ENCODE assay signal across 11 cellular contexts in the genomic region with DNA sequence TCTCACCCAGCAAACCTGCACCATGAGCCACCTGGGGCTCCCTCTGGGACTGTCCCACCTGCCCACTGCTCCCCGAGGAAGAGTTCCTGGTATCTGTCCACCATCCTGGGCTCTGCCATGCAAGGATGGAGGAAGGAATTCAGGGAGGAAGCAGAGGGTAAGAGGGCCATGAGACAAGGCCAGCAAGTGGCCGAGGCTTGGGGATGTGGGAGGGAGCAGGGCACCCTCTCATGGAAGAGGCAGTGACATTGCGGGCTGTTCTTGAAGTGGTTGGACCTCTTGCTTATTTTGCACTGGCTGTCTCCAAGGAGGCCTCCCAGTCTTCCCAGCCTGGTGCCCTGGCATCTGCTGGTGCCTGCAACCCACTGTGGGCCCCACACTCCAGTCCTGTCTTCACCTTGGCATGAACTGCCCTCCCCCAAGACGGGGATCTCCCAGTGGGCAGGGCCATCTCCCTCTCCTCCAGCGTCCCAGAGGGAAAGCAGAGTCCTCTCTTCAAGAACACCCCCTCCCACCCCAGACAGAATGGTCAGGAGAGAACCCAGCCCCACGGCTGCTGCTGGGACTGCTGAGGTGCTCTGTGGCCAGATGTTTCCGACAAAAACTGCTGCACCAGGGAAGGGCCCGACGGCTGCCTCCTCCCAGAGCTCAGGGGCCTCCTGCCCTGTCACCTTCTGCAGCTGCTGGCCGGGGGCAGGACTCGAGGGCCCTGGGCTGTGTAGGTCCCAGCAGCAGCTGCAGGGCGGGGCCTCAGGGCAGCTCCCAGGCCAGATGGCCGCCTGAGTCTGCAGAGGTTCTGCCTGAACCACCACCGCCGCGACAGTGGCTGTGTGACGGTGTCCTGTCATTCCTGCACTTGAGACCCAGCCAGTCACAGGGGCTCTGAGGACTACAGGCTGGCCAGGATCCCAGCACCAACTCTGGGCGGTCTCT. TPM values are rescaled to one million over a fixed set of nuclear protein-coding genes. Genes with fewer than 3 reads are reported as not detected.
DNase-seq lines count a peak whose midpoint lies in the region; ATAC-seq and FAIRE-seq lines count a peak whose summit lies in the region.
"Had no signal": no experiment of that assay in that cellular context is flagged by ENCODE, and none has a peak within 500 bp of the region (broad histone marks: within the 10 kb centered on the region; RNA-seq: fewer than 3 reads in every experiment).

No MANE protein-coding gene starts in this region.

- DNase-seq in cerebellar cortex (ENCODE audit: low spot score) (peak; percentile 61), GM19239 (ENCODE audit: insufficient read length, low spot score) (no peak), OCI-M1 (lab: John Stamatoyannopoulos, UW) (no peak)
- DNase-seq in naive thymus-derived CD8-positive, alpha-beta T cell: no peak
- DNase-seq: GF-D8 had no signal

- H3K4me2 ChIP-seq in BLaER1 treated with 17β-estradiol and CSF1 and Interleukin-3, amounts not matched to agents 10 nM and 100 nM: peak overlapping the region; percentile 90 to 100 (median 95)

- peak overlapping the region in 1 of 11 experiments; percentile 28; a peak in 1 of 22 replicates for H3K27ac ChIP-seq in BLaER1 treated with 17β-estradiol and CSF1 and Interleukin-3, amounts not matched to agents 10 nM and 100 nM

- peaks cover 22 to 28% (median 23%) of the 10 kb centered on the region in 3 donors for H3K4me1 Mint-ChIP-seq in IgD-negative memory B cell
- H3K4me1 Mint-ChIP-seq in naive thymus-derived CD8-positive, alpha-beta T cell: peaks cover 16 to 62% (median 56%) of the 10 kb centered on the region in 4 donors

- H3K4me3 Mint-ChIP-seq in IgD-negative memory B cell: peak overlapping the region in 3 of 4 donors; percentile 30 to 82 (median 71)
- H3K4me3 Mint-ChIP-seq in naive thymus-derived CD8-positive, alpha-beta T cell: peak overlapping the region in 8 of 10 donors; percentile 19 to 87 (median 74)

- H3K27me3 ChIP-seq in BLaER1 treated with 17β-estradiol and CSF1 and Interleukin-3, amounts not matched to agents 10 nM and 100 nM: peaks cover 0 to 31% (median 22%) of the 10 kb centered on the region in 11 experiments; a peak in 14 of 22 replicates

- peak overlapping the region in 1 of 3 donors; percentile 71 for H3K27ac Mint-ChIP-seq in IgD-negative memory B cell
- peak overlapping the region in 7 of 10 donors; percentile 14 to 90 (median 84) for H3K27ac Mint-ChIP-seq in naive thymus-derived CD8-positive, alpha-beta T cell

- no peaks in the 10 kb centered on the region for H3K36me3 Mint-ChIP-seq in IgD-negative memory B cell
- no peaks in the 10 kb centered on the region for H3K36me3 Mint-ChIP-seq in naive thymus-derived CD8-positive, alpha-beta T cell

- H3K36me3 ChIP-seq in BLaER1 treated with 17β-estradiol and CSF1 and Interleukin-3, amounts not matched to agents 10 nM and 100 nM: peaks cover 3 to 15% (median 6%) of the 10 kb centered on the region in 11 experiments; a peak in 15 of 22 replicates

- H3K9ac ChIP-seq in BLaER1 treated with 17β-estradiol and CSF1 and Interleukin-3, amounts not matched to agents 10 nM and 100 nM: peak overlapping the region in 9 of 11 experiments; percentile 11 to 62 (median 40); a peak in 12 of 22 replicates

- no peaks in the 10 kb centered on the region for H3K9me3 ChIP-seq in BLaER1 treated with 17β-estradiol and CSF1 and Interleukin-3, amounts not matched to agents 10 nM and 100 nM (replicated peaks in 1 of 11)

- peaks cover 59 to 82% (median 78%) of the 10 kb centered on the region in 10 experiments for H3K4me1 ChIP-seq in BLaER1 treated with 17β-estradiol and CSF1 and Interleukin-3, amounts not matched to agents 10 nM and 100 nM

- peaks cover 21 to 45% (median 40%) of the 10 kb centered on the region in 11 experiments for H4K20me1 ChIP-seq in BLaER1 treated with 17β-estradiol and CSF1 and Interleukin-3, amounts not matched to agents 10 nM and 100 nM

- FAIRE-seq in GM19239 (lab: Jason Lieb, UNC): no peak

- POLR2A ChIA-PET in naive thymus-derived CD8-positive, alpha-beta T cell (lab: Charles Lee): interaction anchor here (1.5 kb wide), 1 partner anchor 45 kb away, joined by 5 read pairs; the partner anchor contains the start of gene SIVA1

- no peaks in the 10 kb centered on the region for H3K27me3 Mint-ChIP-seq in IgD-negative memory B cell
- no peaks in the 10 kb centered on the region for H3K27me3 Mint-ChIP-seq in naive thymus-derived CD8-positive, alpha-beta T cell

- no peak overlapping the region for H3K4me3 ChIP-seq in BLaER1 treated with 17β-estradiol and CSF1 and Interleukin-3, amounts not matched to agents 10 nM and 100 nM
- H3K4me3 ChIP-seq: coronary artery had no signal

- no peaks in the 10 kb centered on the region for H3K9me3 Mint-ChIP-seq in IgD-negative memory B cell
- no peaks in the 10 kb centered on the region for H3K9me3 Mint-ChIP-seq in naive thymus-derived CD8-positive, alpha-beta T cell

- no peak for ATAC-seq in naive thymus-derived CD8-positive, alpha-beta T cell
- no peak for ATAC-seq in GM18909 (IDR thresholded peaks at IDR 0.05; ENCODE audit: poor library complexity, unreplicated experiment)
- no peak for ATAC-seq in HG03378 (IDR thresholded peaks at IDR 0.05; ENCODE audit: unreplicated experiment)
- ATAC-seq: left lobe of liver had no signal

RNA-seq across cellular contexts. Expression of gene AKT1, which starts 1.8 kb away (rescaled TPM):
- polyA plus RNA-seq in IgD-negative memory B cell: 8.2 TPM
- total RNA-seq in naive thymus-derived CD8-positive, alpha-beta T cell: 10 to 100 TPM; 88.9 to 95.7 TPM
- polyA plus RNA-seq in naive thymus-derived CD8-positive, alpha-beta T cell: 10 to 100 TPM in 2 of 3 donors, 1 to 10 TPM in 1; 8.9 to 33.4 (median 23.1) TPM

RNA-seq across cellular contexts. Expression of gene ZBTB42, which starts 3.5 kb away (rescaled TPM):
- polyA plus RNA-seq in IgD-negative memory B cell: 1.0 TPM
- total RNA-seq in naive thymus-derived CD8-positive, alpha-beta T cell: 1 to 10 TPM; 8.6 to 9.6 TPM
- polyA plus RNA-seq in naive thymus-derived CD8-positive, alpha-beta T cell: 1 to 10 TPM; 1.0 to 1.8 (median 1.6) TPM

RNA-seq across cellular contexts. Expression of gene SIVA1, which starts 44.4 kb away (rescaled TPM):
- 195 TPM for polyA plus RNA-seq in IgD-negative memory B cell
- total RNA-seq in naive thymus-derived CD8-positive, alpha-beta T cell: 10 to 100 TPM; 75.4 to 82.5 TPM
- 100 to 1,000 TPM; 248 to 297 (median 283) TPM for polyA plus RNA-seq in naive thymus-derived CD8-positive, alpha-beta T cell
